In genomic region chr7:28926871-28927597, GRCh38 we compare ENCODE assay signal across 8 cellular contexts. TPM values are rescaled to one million over a fixed set of nuclear protein-coding genes. Genes with fewer than 3 reads are reported as not detected.
DNase-seq lines count a peak whose midpoint lies in the region; ATAC-seq and TF ChIP-seq lines count a peak whose summit lies in the region.

No MANE protein-coding gene starts in this region.

- H3K4me3 Mint-ChIP-seq in activated CD4-positive, alpha-beta T cell treated with anti-CD3 and anti-CD28 coated beads for 36 hours, result peak overlapping the region; percentile 71

- H3K4me3 ChIP-seq in left lung, result peak overlapping the region; percentile 29 to 42

- peaks cover 0 to 22% of the 10 kb centered on the region in 2 donors for H3K4me1 ChIP-seq in left lung

- peaks cover 21% of the 10 kb centered on the region for H3K4me1 Mint-ChIP-seq in activated CD4-positive, alpha-beta T cell treated with anti-CD3 and anti-CD28 coated beads for 36 hours

- peaks cover 15% of the 10 kb centered on the region for H3K27me3 Mint-ChIP-seq in activated CD4-positive, alpha-beta T cell treated with anti-CD3 and anti-CD28 coated beads for 36 hours

- peaks cover 0 to 10% of the 10 kb centered on the region in 2 donors for H3K27me3 ChIP-seq in left lung

- TF ChIP-seq CTCF in left lung (IDR thresholded peaks at IDR 0.05), result peak; percentile 73 to 87

- no peaks in the 10 kb centered on the region for H3K9me3 Mint-ChIP-seq in activated CD4-positive, alpha-beta T cell treated with anti-CD3 and anti-CD28 coated beads for 36 hours (ENCODE audit: low read depth)

- no peaks in the 10 kb centered on the region for H3K36me3 ChIP-seq in left lung

- H3K36me3 Mint-ChIP-seq in activated CD4-positive, alpha-beta T cell treated with anti-CD3 and anti-CD28 coated beads for 36 hours (ENCODE audit: low read depth), result no peaks in the 10 kb centered on the region

- H3K27ac ChIP-seq in left lung, result no peak overlapping the region

- POLR2A ChIA-PET in activated CD4-positive, alpha-beta T cell treated with anti-CD3 and anti-CD28 coated beads for 36 hours (lab: Charles Lee), result no interaction called here

- intact Hi-C loops in activated CD4-positive, alpha-beta T cell treated with anti-CD3 and anti-CD28 coated beads for 36 hours (cut with DNase I, micrococcal nuclease), result loop anchor here (1.0 kb wide), 2 partner anchors 175 to 179 kb away; no protein-coding TSS in a partner anchor
- intact Hi-C loops in left lung (cut with DNase I), result loop anchor here (5.0 to 10.0 kb wide), 3 partner anchors 175 to 478 kb away; no protein-coding TSS in a partner anchor

- H3K27ac Mint-ChIP-seq in activated CD4-positive, alpha-beta T cell treated with anti-CD3 and anti-CD28 coated beads for 36 hours, result no peak overlapping the region

- ATAC-seq in GM19324 (IDR thresholded peaks at IDR 0.05; ENCODE audit: low FRiP score, unreplicated experiment) (peak; percentile 79), HG03460 (IDR thresholded peaks at IDR 0.05; ENCODE audit: unreplicated experiment) (peak; percentile 91), left lung (peak; percentile 96)
- ATAC-seq in activated CD4-positive, alpha-beta T cell treated with anti-CD3 and anti-CD28 coated beads for 36 hours, result peak; percentile 92

- peak in 12 of 14 donors; percentile 10 to 68 (median 51) for DNase-seq in C1 segment of cervical spinal cord (lab: John Stamatoyannopoulos, UW)
- peak; percentile 94 for DNase-seq in NCI-H460 (ENCODE audit: extremely low read depth, low read depth)
- peak; percentile 65 for DNase-seq in activated CD4-positive, alpha-beta T cell treated with anti-CD3 and anti-CD28 coated beads for 36 hours
- DNase-seq in dermis microvascular lymphatic vessel endothelial cell (ENCODE audit: low read depth in 2 of 2), result peak; percentile 86
- peak; percentile 70 to 78 for DNase-seq in left lung
- peak; percentile 16 to 24 for DNase-seq in stimulated activated CD4-positive, alpha-beta T cell treated with anti-CD3 and anti-CD28 coated beads, Interleukin-2, amount 100 ng/mL, for 48 hours

- no peaks in the 10 kb centered on the region for H3K9me3 ChIP-seq in left lung

- CTCF ChIA-PET in activated CD4-positive, alpha-beta T cell treated with anti-CD3 and anti-CD28 coated beads for 36 hours (lab: Charles Lee), result interaction anchor here (0.5 to 10.0 kb wide), 43 partner anchors 8 to 1577 kb away, joined by 3 to 241 read pairs (median 5); no protein-coding TSS in a partner anchor

RNA-seq across cellular contexts. Expression of gene TRIL, which starts 31.1 kb away (rescaled TPM):
- total RNA-seq in NCI-H460 (2014; rRNA removed; shearing (Covaris generic)), result 0.05 and 0.12 TPM in 2 replicates
- polyA plus RNA-seq in NCI-H460 (2014; cell fraction: nucleus; rRNA removed), result 0.02 and 0.10 TPM in 2 replicates
- not detected for total RNA-seq in activated CD4-positive, alpha-beta T cell treated with anti-CD3 and anti-CD28 coated beads for 36 hours
- total RNA-seq in dermis microvascular lymphatic vessel endothelial cell, result 18.6 and 29.6 TPM in 2 replicates
- 1 to 10 TPM; 2.9 to 6.9 TPM for total RNA-seq in left lung

Comparison
In these comparisons a context has a peak if more than half of its experiments do, and no peak if none do; other contexts are left out.
1. DNase-seq: peak in every context shown above with its lines; median percentile 94 in NCI-H460; 86 in dermis microvascular lymphatic vessel endothelial cell; 74 in left lung; 65 in activated CD4-positive, alpha-beta T cell treated with anti-CD3 and anti-CD28 coated beads for 36 hours; 51 in C1 segment of cervical spinal cord; 20 in stimulated activated CD4-positive, alpha-beta T cell treated with anti-CD3 and anti-CD28 coated beads, Interleukin-2, amount 100 ng/mL, for 48 hours.